In genomic region chrX:16639966-16640365, GRCh38 we compare ENCODE assay signal across 1 cellular context.
TF ChIP-seq lines count a peak whose summit lies in the region.

No MANE protein-coding gene starts in this region.

TF ChIP-seq in K562, 482 proteins besides CTCF, POLR2A, EP300 and RAD21 (continued from another document):
- no peak for TF ChIP-seq PREB (CRISPR knock-in tag; IDR thresholded peaks at IDR 0.05)
- no peak for TF ChIP-seq SOX6 (IDR thresholded peaks at IDR 0.05)
- TF ChIP-seq PPARD (CRISPR knock-in tag; IDR thresholded peaks at IDR 0.05), result no peak
- no peak for TF ChIP-seq CBX5 (IDR thresholded peaks at IDR 0.05; ENCODE audit: borderline replicate concordance, low read depth)
- TF ChIP-seq NR2C1 (IDR thresholded peaks at IDR 0.05), result peak; percentile 38; the same call in 1 of the 2 replicates
- peak; percentile 43; the same call in 1 of the 2 replicates for TF ChIP-seq NR2C1 (tag; IDR thresholded peaks at IDR 0.05)
- TF ChIP-seq CBFA2T3 (IDR thresholded peaks at IDR 0.05), result peak; percentile 49
- TF ChIP-seq KDM1A (IDR thresholded peaks at IDR 0.05), result peak; percentile 22 to 37; a peak in 2 of 4 replicates
